Comparison of ENCODE assay signal across 21 cellular contexts in genomic region chr6:139438775-139439174, GRCh38.
DNase-seq lines count a peak whose midpoint lies in the region; ATAC-seq and TF ChIP-seq lines count a peak whose summit lies in the region.
"Had no signal": no experiment of that assay in that cellular context is flagged by ENCODE, and none has a peak within 500 bp of the region (broad histone marks: within the 10 kb centered on the region; RNA-seq: fewer than 3 reads in every experiment).

No MANE protein-coding gene starts in this region.

- no peaks in the 10 kb centered on the region for H3K36me3 Mint-ChIP-seq in central memory CD8-positive, alpha-beta T cell (ENCODE audit: insufficient read depth)
- H3K36me3 Mint-ChIP-seq in osteocyte (ENCODE audit: unreplicated experiment) (no peaks in the 10 kb centered on the region), glutamatergic neuron (ENCODE audit: unreplicated experiment) (peaks cover 4% of the 10 kb centered on the region)
- H3K36me3 Mint-ChIP-seq: CD14-positive monocyte had no signal

- no peak overlapping the region for H3K4me3 Mint-ChIP-seq in central memory CD8-positive, alpha-beta T cell
- H3K4me3 Mint-ChIP-seq in osteocyte (ENCODE audit: unreplicated experiment) (no peak overlapping the region), glutamatergic neuron (ENCODE audit: unreplicated experiment) (no peak overlapping the region)
- H3K4me3 Mint-ChIP-seq: CD14-positive monocyte; CD4-positive, alpha-beta T cell; CD8-positive, alpha-beta memory T cell had no signal

- H3K4me3 ChIP-seq in rectal smooth muscle tissue (ENCODE audit: low read length), result no peak overlapping the region
- H3K4me3 ChIP-seq: A549; BLaER1 treated with 17β-estradiol and CSF1 and Interleukin-3, amounts not matched to agents 10 nM and 100 nM; GM23248 had no signal

- peak overlapping the region; percentile 23 for H3K27ac Mint-ChIP-seq in central memory CD8-positive, alpha-beta T cell (ENCODE audit: low read depth)
- H3K27ac Mint-ChIP-seq in osteocyte (ENCODE audit: unreplicated experiment) (no peak overlapping the region), glutamatergic neuron (ENCODE audit: unreplicated experiment) (no peak overlapping the region)
- H3K27ac Mint-ChIP-seq: CD14-positive monocyte; CD4-positive, alpha-beta T cell; CD8-positive, alpha-beta memory T cell had no signal

- H3K9me3 Mint-ChIP-seq in central memory CD8-positive, alpha-beta T cell, result no peaks in the 10 kb centered on the region
- H3K9me3 Mint-ChIP-seq in osteocyte (ENCODE audit: unreplicated experiment) (no peaks in the 10 kb centered on the region), glutamatergic neuron (ENCODE audit: unreplicated experiment) (no peaks in the 10 kb centered on the region)
- H3K9me3 Mint-ChIP-seq: CD4-positive, alpha-beta T cell; CD8-positive, alpha-beta memory T cell had no signal

- H3K36me3 ChIP-seq in rectal smooth muscle tissue (ENCODE audit: control insufficient read depth, insufficient read depth, low read length), result no peaks in the 10 kb centered on the region
- H3K36me3 ChIP-seq: BE2C; BLaER1 treated with 17β-estradiol and CSF1 and Interleukin-3, amounts not matched to agents 10 nM and 100 nM had no signal

- no peak for TF ChIP-seq CTCF in 22Rv1 (IDR thresholded peaks at IDR 0.05)
- TF ChIP-seq CTCF in osteocyte (IDR thresholded peaks at IDR 0.05), result no peak
- no peak for TF ChIP-seq CTCF in glutamatergic neuron (IDR thresholded peaks at IDR 0.05; ENCODE audit: partially characterized antibody, unreplicated experiment)

- H3K9ac ChIP-seq in rectal smooth muscle tissue (ENCODE audit: low read length), result no peak overlapping the region
- H3K9ac ChIP-seq: BLaER1 treated with 17β-estradiol and CSF1 and Interleukin-3, amounts not matched to agents 10 nM and 100 nM; GM23248 had no signal

- DNase-seq in central memory CD8-positive, alpha-beta T cell (ENCODE audit: low spot score in 2 of 2), result no peak
- DNase-seq in osteocyte (ENCODE audit: extremely low spot score, unreplicated experiment) (no peak), glutamatergic neuron (no peak)
- DNase-seq: 8988T; ACHN; BE2C; CD4-positive, alpha-beta T cell; CD8-positive, alpha-beta memory T cell; DMS 273 treated with DMSO at 0.1 percent for 48 hours; DMS79; EL; GF-D8; H7 had no signal

- H3K27me3 Mint-ChIP-seq in central memory CD8-positive, alpha-beta T cell, result no peaks in the 10 kb centered on the region
- H3K27me3 Mint-ChIP-seq in osteocyte (ENCODE audit: unreplicated experiment) (no peaks in the 10 kb centered on the region), glutamatergic neuron (ENCODE audit: unreplicated experiment) (peaks cover 1% of the 10 kb centered on the region)
- H3K27me3 Mint-ChIP-seq: CD4-positive, alpha-beta T cell; CD8-positive, alpha-beta memory T cell had no signal

- no peaks in the 10 kb centered on the region for H3K27me3 ChIP-seq in rectal smooth muscle tissue (ENCODE audit: control insufficient read depth, insufficient read depth, low read length)
- H3K27me3 ChIP-seq: BE2C; BLaER1 treated with 17β-estradiol and CSF1 and Interleukin-3, amounts not matched to agents 10 nM and 100 nM had no signal

- H3K4me1 Mint-ChIP-seq in central memory CD8-positive, alpha-beta T cell, result no peaks in the 10 kb centered on the region
- H3K4me1 Mint-ChIP-seq in osteocyte (ENCODE audit: unreplicated experiment) (peaks cover 8% of the 10 kb centered on the region), glutamatergic neuron (ENCODE audit: low read depth, unreplicated experiment) (no peaks in the 10 kb centered on the region)

- peak overlapping the region; percentile 15; the same call in 1 of the 2 replicates for H3K27ac ChIP-seq in 22Rv1
- peak overlapping the region; percentile 54 for H3K27ac ChIP-seq in rectal smooth muscle tissue (ENCODE audit: low read depth, low read length)
- H3K27ac ChIP-seq: A549; BLaER1 treated with 17β-estradiol and CSF1 and Interleukin-3, amounts not matched to agents 10 nM and 100 nM; GM23248 had no signal

- no peak for ATAC-seq in central memory CD8-positive, alpha-beta T cell (replicated peaks; ENCODE audit: extremely low read depth, poor library complexity, severe bottlenecking)
- no peak for ATAC-seq in GM21619 (IDR thresholded peaks at IDR 0.05; ENCODE audit: unreplicated experiment)
- ATAC-seq: A549, HCT116 had no signal

- peaks cover 8% of the 10 kb centered on the region for H3K4me1 ChIP-seq in rectal smooth muscle tissue (ENCODE audit: control insufficient read depth, insufficient read depth, low read length)
- H3K4me1 ChIP-seq: A549 had no signal
